ENCODE assay signal across 2 cellular contexts in genomic region chr12:26748412-26748740, GRCh38.
TF ChIP-seq lines count a peak whose summit lies in the region.

No MANE protein-coding gene starts in this region.

TF ChIP-seq in HCT116, 20 proteins besides CTCF, POLR2A, EP300 and RAD21 (continued from another document):
- no peak for TF ChIP-seq ATF3 (IDR thresholded peaks at IDR 0.05)
- no peak for TF ChIP-seq SRF (IDR thresholded peaks at IDR 0.05; ENCODE audit: low read depth)
- no peak for TF ChIP-seq ELF1 (IDR thresholded peaks at IDR 0.05; ENCODE audit: borderline replicate concordance, low read depth)

TF ChIP-seq in SK-N-SH, 30 proteins besides CTCF, POLR2A, EP300 and RAD21 (continued from another document):
- no peak for TF ChIP-seq ZBTB33 (IDR thresholded peaks at IDR 0.05; ENCODE audit: borderline replicate concordance, low read depth)
- TF ChIP-seq PBX3 (IDR thresholded peaks at IDR 0.05), result no peak; the same call in 1 of the 2 replicates
